ENCODE assay signal across 31 cellular contexts in the genomic region with DNA sequence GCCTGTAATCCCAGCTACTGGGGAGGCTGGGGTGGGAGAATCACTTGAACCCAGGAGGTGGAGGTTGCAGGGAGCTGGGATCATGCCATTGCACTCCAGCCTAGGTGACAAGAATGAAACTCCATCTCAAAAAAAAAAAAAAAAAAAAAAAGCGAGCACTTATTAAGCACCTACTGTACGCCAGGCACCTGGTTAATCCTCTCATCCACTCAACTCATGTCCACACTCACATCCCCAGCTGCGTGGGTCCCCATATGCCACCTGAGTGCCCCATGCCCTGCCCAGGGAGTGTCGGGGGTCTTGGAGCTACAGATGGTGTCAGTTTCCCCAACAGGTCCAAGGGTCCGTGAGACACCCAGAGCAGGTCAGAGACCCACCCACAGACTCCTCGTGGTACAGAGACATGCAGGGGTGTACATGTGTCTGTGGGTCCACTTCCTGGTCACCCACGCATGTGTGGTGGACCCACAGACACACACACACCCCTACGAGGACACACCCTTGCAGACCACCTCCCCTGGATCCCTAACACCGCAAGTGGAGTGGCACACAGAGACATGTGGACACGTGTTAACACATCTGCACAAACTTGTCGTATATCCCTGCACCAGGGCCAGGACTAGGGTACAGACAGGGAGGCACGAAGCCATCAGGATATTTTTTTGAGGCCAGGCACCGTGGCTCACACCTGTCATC. TPM values are rescaled to one million over a fixed set of nuclear protein-coding genes. Genes with fewer than 3 reads are reported as not detected.
"Had no signal": no experiment of that assay in that cellular context is flagged by ENCODE, and none has a peak within 500 bp of the region (broad histone marks: within the 10 kb centered on the region; RNA-seq: fewer than 3 reads in every experiment).

No MANE protein-coding gene starts in this region.

- DNase-seq: activated CD4-positive, alpha-beta T cell treated with anti-CD3 and anti-CD28 coated beads for 1 hour; activated CD4-positive, alpha-beta T cell treated with anti-CD3 and anti-CD28 coated beads for 48 hours; activated CD4-positive, CD25-positive, alpha-beta regulatory T cell; activated CD8-positive, alpha-beta T cell treated with anti-CD3 and anti-CD28 coated beads, Interleukin-2, amount 10 ng/mL, durations not matched to agents 7 days and 5 days; activated gamma-delta T cell; activated naive CD4-positive, alpha-beta T cell treated with Interleukin-2 at 50 U/mL for 16 hours; activated naive CD8-positive, alpha-beta T cell treated with anti-CD3 and anti-CD28 coated beads, Interleukin-2, amount 10 ng/mL, durations not matched to agents 7 days and 5 days; activated T-cell treated with anti-CD3 and anti-CD28 coated beads, Interleukin-2, amount 50 U/mL, for 24 hours; amygdala; NCI-H1092 treated with DMSO at 0.1 percent for 48 hours; NCI-H1417; NCI-H146; NCI-H187; NCI-H2029 treated with DMSO at 0.1 percent for 48 hours; NCI-H2107; NCI-H2171; NCI-H510A; NCI-H526; NCI-H748 treated with DMSO at 0.1 percent for 48 hours; NK-92 treated with Interleukin-12 subunit alpha and Interleukin-12 subunit beta, amount 100 ng/mL, for 24 hours; SHP77; SJCRH30; T1000; WERI-Rb-1 had no signal

- ATAC-seq: activated CD8-positive, alpha-beta T cell treated with anti-CD3 and anti-CD28 coated beads, Interleukin-2, amount 10 ng/mL, durations not matched to agents 7 days and 5 days had no signal

- H3K27me3 ChIP-seq: ascending aorta, cardiac muscle cell, SJCRH30 had no signal

- H3K4me3 ChIP-seq: ascending aorta, cardiac muscle cell, SJCRH30, SK-N-MC had no signal

- H3K4me1 ChIP-seq: ascending aorta, SJCRH30 had no signal

- H3K27ac ChIP-seq: ascending aorta, cardiac muscle cell, SJCRH30, SK-N-MC, WERI-Rb-1 had no signal

- H3K9me3 ChIP-seq: ascending aorta, SJCRH30 had no signal

- H3K36me3 ChIP-seq: ascending aorta, cardiac muscle cell, SJCRH30, WERI-Rb-1 had no signal

RNA-seq across cellular contexts. Expression of a gene that starts 3.5 kb away (rescaled TPM):
- total RNA-seq: ascending aorta, M059J, SJCRH30 had no signal
- polyA plus RNA-seq: cardiac muscle cell had no signal

RNA-seq across cellular contexts. Expression of a gene that starts 22.9 kb away (rescaled TPM):
- total RNA-seq: activated naive CD8-positive, alpha-beta T cell treated with anti-CD3 and anti-CD28 coated beads, Interleukin-2, amount 10 ng/mL, durations not matched to agents 7 days and 5 days; activated T-helper 2 cell treated with anti-CD3 and anti-CD28 coated beads, Interferon-gamma antibody, Interleukin-2, Interleukin-4, amounts not matched to agents 10 μg/mL and 5 μg/mL and 100 μg/mL, durations not matched to agents 14 hours and 24 hours and 36 hours; cardiac muscle cell; OCI-LY7; SJCRH30; T-helper 2 cell treated with Interferon-gamma antibody and Interleukin-4, amounts not matched to agents 100 ng/mL and 5 ng/mL, for 36 hours had no signal
- polyA plus RNA-seq: cardiac muscle cell had no signal

RNA-seq across cellular contexts. Expression of a gene that starts 53.9 kb away (rescaled TPM):
- total RNA-seq: ascending aorta, M059J, SJCRH30 had no signal
- polyA plus RNA-seq: cardiac muscle cell had no signal
